Comparison of ENCODE assay signal across 8 cellular contexts in genomic region chr1:40802078-40803075, GRCh38. TPM values are rescaled to one million over a fixed set of nuclear protein-coding genes. Genes with fewer than 3 reads are reported as not detected.
DNase-seq lines count a peak whose midpoint lies in the region; ATAC-seq and TF ChIP-seq lines count a peak whose summit lies in the region.

No MANE protein-coding gene starts in this region.

- no peaks in the 10 kb centered on the region for H3K9me3 Mint-ChIP-seq in MCF 10A (ENCODE audit: unreplicated experiment)

- no peaks in the 10 kb centered on the region for H3K36me3 ChIP-seq in ACC112 (ENCODE audit: insufficient read depth, low read length)

- H3K4me1 ChIP-seq in ACC112 (ENCODE audit: control insufficient read depth, insufficient read depth, low read length, unreplicated experiment): peaks cover 5% of the 10 kb centered on the region

- BruUV-seq in MCF 10A (replicated peaks; lab: Mats Ljungman, UMichigan): no TSS peak

- no peaks in the 10 kb centered on the region for H3K4me1 Mint-ChIP-seq in MCF 10A (ENCODE audit: insufficient read depth, unreplicated experiment)

- H3K27ac ChIP-seq in ACC112 (ENCODE audit: low read depth, low read length): no peak overlapping the region

- DNase-seq in LoVo (ENCODE audit: low spot score) (peak; percentile 24), UCSD-AML1 (lab: John Stamatoyannopoulos, UW; ENCODE audit: unreplicated experiment) (peak; percentile 79), MCF 10A (ENCODE audit: unreplicated experiment) (peak; percentile 74), iris pigment epithelial cell (ENCODE audit: low read depth) (peak; percentile 82)
- peak; percentile 70 to 77 for DNase-seq in stimulated activated CD4-positive, alpha-beta T cell treated with anti-CD3 and anti-CD28 coated beads, Interleukin-12 subunit alpha, Interleukin-12 subunit beta, amount 100 ng/mL, for 24 hours (ENCODE audit: low read depth in 2 of 2)

- H3K27me3 Mint-ChIP-seq in MCF 10A (ENCODE audit: insufficient read depth, unreplicated experiment): peaks cover 19% of the 10 kb centered on the region

- peak overlapping the region; percentile 28 for H3K4me3 Mint-ChIP-seq in MCF 10A (ENCODE audit: unreplicated experiment)

- H3K27ac Mint-ChIP-seq in MCF 10A (ENCODE audit: low read depth, unreplicated experiment): no peak overlapping the region

- H2AFZ ChIP-seq in ACC112 (ENCODE audit: low read length, unreplicated experiment): peak overlapping the region; percentile 63

- H3K27me3 ChIP-seq in ACC112 (ENCODE audit: insufficient read depth, low read length): peaks cover 19% of the 10 kb centered on the region; the same call in 1 of the 2 replicates

- CTCF ChIA-PET in MCF 10A (lab: Yijun Ruan, JAX): no interaction called here

- POLR2A ChIA-PET in MCF 10A (lab: Yijun Ruan, JAX): no interaction called here

- intact Hi-C loops in MCF 10A (cut with micrococcal nuclease): no loop called here

- ATAC-seq in GM19324 (IDR thresholded peaks at IDR 0.05; ENCODE audit: low FRiP score, unreplicated experiment) (peak; percentile 42), GM18519 (IDR thresholded peaks at IDR 0.05; ENCODE audit: low FRiP score, unreplicated experiment) (no peak)

- no peak for TF ChIP-seq CTCF in MCF 10A (IDR thresholded peaks at IDR 0.05; ENCODE audit: unreplicated experiment)

- peak overlapping the region; percentile 71 for H3K4me3 ChIP-seq in ACC112 (ENCODE audit: low read depth, low read length)

- no peaks in the 10 kb centered on the region for H3K79me2 ChIP-seq in ACC112 (ENCODE audit: control insufficient read depth, insufficient read depth, low read length, unreplicated experiment)

- no peaks in the 10 kb centered on the region for H3K36me3 Mint-ChIP-seq in MCF 10A (ENCODE audit: insufficient read depth, unreplicated experiment)

RNA-seq across cellular contexts. Expression of gene KCNQ4, which starts 18.8 kb away (rescaled TPM):
- total RNA-seq in MCF 10A (2022): not detected in 2 replicates

RNA-seq across cellular contexts. Expression of gene CITED4, which starts 59.8 kb away (rescaled TPM):
- 22.5 and 43.5 TPM in 2 replicates for total RNA-seq in MCF 10A (2022)

Comparison
In these comparisons a context has a peak if more than half of its experiments do, and no peak if none do; other contexts are left out.
1. DNase-seq: peak in every context shown above with its lines; median percentile 82 in iris pigment epithelial cell; 79 in UCSD-AML1; 74 in MCF 10A; 74 in stimulated activated CD4-positive, alpha-beta T cell treated with anti-CD3 and anti-CD28 coated beads, Interleukin-12 subunit alpha, Interleukin-12 subunit beta, amount 100 ng/mL, for 24 hours; 24 in LoVo.